8 cellular contexts compared by ENCODE assay signal in genomic region chr6:154615483-154616025, GRCh38.
A peak's percentile ranks its signal among the peaks of the same experiment; 100 is the strongest.
DNase-seq lines count a peak whose midpoint lies in the region; ATAC-seq and TF ChIP-seq lines count a peak whose summit lies in the region.

No MANE protein-coding gene starts in this region.

- H3K9me2 ChIP-seq in GM23248 (ENCODE audit: insufficient read depth) = no peaks in the 10 kb centered on the region

- no peak for TF ChIP-seq CTCF in HFFc6 (IDR thresholded peaks at IDR 0.05)

- DNase-seq in GM23248 (peak; percentile 77), NCI-H345 treated with DMSO at 0.1 percent for 48 hours (lab: John Stamatoyannopoulos, UW; ENCODE audit: unreplicated experiment) (peak; percentile 72), cortex of kidney (lab: John Stamatoyannopoulos, UW) (peak; percentile 6), myocyte (ENCODE audit: low read depth) (peak; percentile 96), HFFc6 (no peak)
- no peak for DNase-seq in effector memory CD4-positive, alpha-beta T cell

- H3F3A ChIP-seq in GM23248 (ENCODE audit: insufficient read depth) = peaks cover 17% of the 10 kb centered on the region

- H3K27ac ChIP-seq in GM23248 = no peak overlapping the region
- no peak overlapping the region for H3K27ac ChIP-seq in effector memory CD4-positive, alpha-beta T cell (ENCODE audit: insufficient read depth, low read length, poor library complexity, severe bottlenecking)

- H3K27me3 Mint-ChIP-seq in HFFc6 (ENCODE audit: insufficient read depth) = peaks cover 8% of the 10 kb centered on the region; the same call in 1 of the 2 replicates

- H3K9me3 Mint-ChIP-seq in HFFc6 = no peaks in the 10 kb centered on the region

- in situ Hi-C loops in GM23248 (cut with MboI) = no loop called here

- WGBS in GM23248 (ENCODE audit: low coverage in 1 of 2, low lambda C conversion rate in 2 of 2, missing lambda C conversion rate in 2 of 2), 2 experiments = 35 to 40% methylated on average over 16 of the region's 16 CpGs

- H4K20me1 ChIP-seq in GM23248 (ENCODE audit: insufficient read depth) = no peaks in the 10 kb centered on the region

- no peak overlapping the region for H3K9ac ChIP-seq in GM23248

- H3K27me3 ChIP-seq in GM23248 (replicated peaks; ENCODE audit: insufficient read depth) = no peaks in the 10 kb centered on the region
- H3K27me3 ChIP-seq in effector memory CD4-positive, alpha-beta T cell (replicated peaks; ENCODE audit: control insufficient read depth, insufficient read depth, low read length, poor library complexity, severe bottlenecking) = peaks cover 4% of the 10 kb centered on the region

- peaks cover 17% of the 10 kb centered on the region for H3K4me1 ChIP-seq in GM23248 (ENCODE audit: insufficient read depth)
- H3K4me1 ChIP-seq in effector memory CD4-positive, alpha-beta T cell (ENCODE audit: control insufficient read depth, insufficient read depth, low read length, poor library complexity, severe bottlenecking) = no peaks in the 10 kb centered on the region

- H3K36me3 Mint-ChIP-seq in HFFc6 (ENCODE audit: low read depth) = no peaks in the 10 kb centered on the region

- peaks cover 27% of the 10 kb centered on the region for H3K4me1 Mint-ChIP-seq in HFFc6 (ENCODE audit: low read depth)

- peak overlapping the region; percentile 57; the same call in 1 of the 2 replicates for H2AFZ ChIP-seq in GM23248

- no peaks in the 10 kb centered on the region for H3K9me3 ChIP-seq in GM23248 (ENCODE audit: low read depth)
- no peaks in the 10 kb centered on the region for H3K9me3 ChIP-seq in effector memory CD4-positive, alpha-beta T cell (ENCODE audit: control insufficient read depth, low read length)

- no peaks in the 10 kb centered on the region for H3K79me2 ChIP-seq in GM23248 (ENCODE audit: insufficient read depth)

- H3K4me2 ChIP-seq in GM23248 (ENCODE audit: unreplicated experiment) = peak overlapping the region; percentile 38

- no peak overlapping the region for H3K27ac Mint-ChIP-seq in HFFc6

- no peaks in the 10 kb centered on the region for H3K36me3 ChIP-seq in GM23248 (ENCODE audit: low read depth)
- no peaks in the 10 kb centered on the region for H3K36me3 ChIP-seq in effector memory CD4-positive, alpha-beta T cell (ENCODE audit: control insufficient read depth, insufficient read depth, low read length)

- H3K4me3 ChIP-seq in GM23248 = 0 out of 2 replicates have a peak overlapping the region, but pooled peaks have one; percentile 19
- H3K4me3 ChIP-seq in effector memory CD4-positive, alpha-beta T cell (ENCODE audit: insufficient read depth, low read depth, low read length, poor library complexity, severe bottlenecking) = no peak overlapping the region

- no peak overlapping the region for H3K4me3 Mint-ChIP-seq in HFFc6

- ATAC-seq in activated CD4-positive, CD25-positive, alpha-beta regulatory T cell treated with anti-CD3 and anti-CD28 coated beads, Interleukin-2, amount 50 U/mL, for 24 hours = no peak
- no peak for ATAC-seq in GM19328 (IDR thresholded peaks at IDR 0.05; ENCODE audit: unreplicated experiment)

Comparison
In these comparisons a context has a peak if more than half of its experiments do, and no peak if none do; other contexts are left out.
1. DNase-seq: peak in GM23248 (single experiment), NCI-H345 treated with DMSO at 0.1 percent for 48 hours (single experiment), cortex of kidney (single experiment) and myocyte (single experiment); none in HFFc6 (single experiment) and effector memory CD4-positive, alpha-beta T cell (0 of 3).